ENCODE assay signal across 7 cellular contexts in genomic region chr22:41681616-41682015, GRCh38. TPM values are rescaled to one million over a fixed set of nuclear protein-coding genes. Genes with fewer than 3 reads are reported as not detected.
DNase-seq lines count a peak whose midpoint lies in the region; ATAC-seq and TF ChIP-seq lines count a peak whose summit lies in the region.

No MANE protein-coding gene starts in this region.

- no peak for TF ChIP-seq CTCF in activated CD8-positive, alpha-beta T cell treated with anti-CD3 and anti-CD28 coated beads for 36 hours (IDR thresholded peaks at IDR 0.05)
- no peak for TF ChIP-seq CTCF in heart right ventricle (IDR thresholded peaks at IDR 0.05)

- H3K9me3 Mint-ChIP-seq in activated CD8-positive, alpha-beta T cell treated with anti-CD3 and anti-CD28 coated beads for 36 hours: no peaks in the 10 kb centered on the region

- H3K27me3 ChIP-seq in HUES64 (ENCODE audit: insufficient read depth, low read length) (no peaks in the 10 kb centered on the region), heart right ventricle (no peaks in the 10 kb centered on the region)

- 72% methylated on average over 14 of the region's 14 CpGs for WGBS in HUES64
- 55 to 61% methylated on average over 14 of the region's 14 CpGs for WGBS in heart right ventricle, 2 donors

- H3K4me1 ChIP-seq in HUES64 (ENCODE audit: insufficient read depth, low read length): no peaks in the 10 kb centered on the region
- H3K4me1 ChIP-seq in heart right ventricle: peaks cover 0 to 16% (median 8%) of the 10 kb centered on the region in 9 donors

- H3K4me3 Mint-ChIP-seq in activated CD8-positive, alpha-beta T cell treated with anti-CD3 and anti-CD28 coated beads for 36 hours: peak overlapping the region; percentile 100

- peaks cover 43% of the 10 kb centered on the region for H3K36me3 ChIP-seq in HUES64 (ENCODE audit: insufficient read depth, low read length)
- peaks cover 0 to 47% (median 22%) of the 10 kb centered on the region in 9 donors for H3K36me3 ChIP-seq in heart right ventricle

- peak overlapping the region; percentile 97 for H3K4me3 ChIP-seq in HUES64 (ENCODE audit: low read length)
- H3K4me3 ChIP-seq in heart right ventricle: peak overlapping the region; percentile 37 to 74 (median 67)
- H3K4me3 ChIP-seq in skeletal muscle cell (ENCODE audit: low read depth, low read length): peak overlapping the region; percentile 68

- intact Hi-C loops in activated CD8-positive, alpha-beta T cell treated with anti-CD3 and anti-CD28 coated beads for 36 hours (cut with micrococcal nuclease): no loop called here
- intact Hi-C loops in heart right ventricle (cut with DNase I): no loop called here

- peaks cover 29% of the 10 kb centered on the region for H3K4me1 Mint-ChIP-seq in activated CD8-positive, alpha-beta T cell treated with anti-CD3 and anti-CD28 coated beads for 36 hours (ENCODE audit: low read depth)

- H3K9ac ChIP-seq in HUES64 (ENCODE audit: low read depth, low read length): peak overlapping the region; percentile 88

- H3K27ac ChIP-seq in HUES64 (ENCODE audit: low read depth, low read length): no peak overlapping the region
- H3K27ac ChIP-seq in heart right ventricle: peak overlapping the region in 9 of 10 donors; percentile 73 to 94 (median 87)

- peak overlapping the region; percentile 98 for H3K27ac Mint-ChIP-seq in activated CD8-positive, alpha-beta T cell treated with anti-CD3 and anti-CD28 coated beads for 36 hours

- CTCF ChIA-PET in activated CD8-positive, alpha-beta T cell treated with anti-CD3 and anti-CD28 coated beads for 36 hours (lab: Charles Lee): interaction anchor here (0.7 to 4.3 kb wide), 3 partner anchors 9 to 15 kb away, joined by 3 to 29 read pairs (median 5); no protein-coding TSS in a partner anchor

- POLR2A ChIA-PET in activated CD8-positive, alpha-beta T cell treated with anti-CD3 and anti-CD28 coated beads for 36 hours (lab: Charles Lee): interaction anchor here (0.6 to 1.0 kb wide), 2 partner anchors 44 to 98 kb away, joined by 3 read pairs; no protein-coding TSS in a partner anchor

- DNase-seq in activated CD8-positive, alpha-beta T cell treated with anti-CD3 and anti-CD28 coated beads for 36 hours: peak; percentile 29
- DNase-seq in heart right ventricle (no peak), skeletal muscle cell (ENCODE audit: low read depth) (no peak), COR-L47 (lab: John Stamatoyannopoulos, UW) (no peak), pons (ENCODE audit: low spot score) (no peak)

- ATAC-seq in activated CD8-positive, alpha-beta T cell treated with anti-CD3 and anti-CD28 coated beads for 36 hours: peak; percentile 25
- ATAC-seq in heart right ventricle (peak in 7 of 8 donors; percentile 19 to 44 (median 31)), GM21825 (IDR thresholded peaks at IDR 0.05; ENCODE audit: unreplicated experiment) (no peak)

- H3K27me3 Mint-ChIP-seq in activated CD8-positive, alpha-beta T cell treated with anti-CD3 and anti-CD28 coated beads for 36 hours: no peaks in the 10 kb centered on the region

- peaks cover 39% of the 10 kb centered on the region for H3K36me3 Mint-ChIP-seq in activated CD8-positive, alpha-beta T cell treated with anti-CD3 and anti-CD28 coated beads for 36 hours (ENCODE audit: low read depth)

- H3K9me3 ChIP-seq in HUES64 (ENCODE audit: insufficient read depth, low read depth, low read length): no peaks in the 10 kb centered on the region
- no peaks in the 10 kb centered on the region for H3K9me3 ChIP-seq in heart right ventricle

RNA-seq across cellular contexts. Expression of gene SNU13, which starts 7.1 kb away (rescaled TPM):
- polyA plus RNA-seq in HUES64 (2013, experiment 1 of 2): 137 TPM
- polyA plus RNA-seq in HUES64 (2013, experiment 2 of 2): 134 TPM
- 100 to 1,000 TPM; 275 to 299 TPM for total RNA-seq in activated CD8-positive, alpha-beta T cell treated with anti-CD3 and anti-CD28 coated beads for 36 hours
- total RNA-seq in heart right ventricle: 100 to 1,000 TPM; 183 to 274 (median 195) TPM
- 100 to 1,000 TPM; 203 to 323 TPM for polyA plus RNA-seq in heart right ventricle

RNA-seq across cellular contexts. Expression of gene MEI1, which starts 17.7 kb away (rescaled TPM):
- not detected for polyA plus RNA-seq in HUES64 (2013, experiment 1 of 2)
- polyA plus RNA-seq in HUES64 (2013, experiment 2 of 2): not detected
- total RNA-seq in activated CD8-positive, alpha-beta T cell treated with anti-CD3 and anti-CD28 coated beads for 36 hours: 10 to 100 TPM; 27.7 to 28.4 TPM
- 1 to 10 TPM in 3 of 10 donors, under 1 TPM in 4, not detected in 3; 0.37 to 1.9 (median 0.71) TPM for total RNA-seq in heart right ventricle
- polyA plus RNA-seq in heart right ventricle: 1 to 10 TPM in 1 of 2 donors, under 1 TPM in 1; 0.52 to 1.3 TPM

Comparison
In these comparisons a context has a peak if more than half of its experiments do, and no peak if none do; other contexts are left out.
1. RNA of gene MEI1, which starts 17.7 kb away (total RNA-seq): 27.7 to 28.4 TPM in activated CD8-positive, alpha-beta T cell treated with anti-CD3 and anti-CD28 coated beads for 36 hours; 0.37 to 1.9 TPM in heart right ventricle; every median in the first group is over 4 times any median in the second.
2. Peak in every context shown above with its lines, with median percentiles within 50 percentile points of each other: H3K4me3 ChIP-seq.